In genomic region chr1:15847100-15847892, GRCh38 we compare ENCODE assay signal across 8 cellular contexts. TPM values are rescaled to one million over a fixed set of nuclear protein-coding genes. Genes with fewer than 3 reads are reported as not detected.
DNase-seq lines count a peak whose midpoint lies in the region; ATAC-seq, FAIRE-seq and TF ChIP-seq lines count a peak whose summit lies in the region.

TSS of gene SPEN (plus strand) at chr1:15847707. CDS start at chr1:15848068, 361 bp downstream.

- no peaks in the 10 kb centered on the region for H3K9me3 ChIP-seq in kidney (ENCODE audit: control insufficient read depth in 1 of 2, low read length in 2 of 2)

- peak; percentile 72 for TF ChIP-seq POLR2A in GM19193 (IDR thresholded peaks at IDR 0.05; ENCODE audit: extremely low read depth, insufficient read depth, insufficient read length)

- intact Hi-C loops in kidney (cut with DNase I): no loop called here

- H3K36me3 ChIP-seq in kidney (ENCODE audit: control insufficient read depth in 1 of 2, insufficient read depth in 2 of 2, low read length in 2 of 2): no peaks in the 10 kb centered on the region

- H3K4me3 ChIP-seq in AG10803 (ENCODE audit: low read length): peak within 1 kb of the TSS; percentile 92
- H3K4me3 ChIP-seq in kidney (ENCODE audit: low read length in 2 of 2): peak within 1 kb of the TSS; percentile 96

- ATAC-seq in HG03432 (IDR thresholded peaks at IDR 0.05; ENCODE audit: unreplicated experiment): peak; percentile 66

- FAIRE-seq in kidney (lab: Jason Lieb, UNC): no peak

- H3K27ac ChIP-seq in kidney (ENCODE audit: low read depth in 2 of 2, low read length in 2 of 2): peak within 1 kb of the TSS; percentile 90 to 97

- TF ChIP-seq CTCF in AG10803 (conservative IDR thresholded peaks at IDR 0.05; ENCODE audit: low read length) (0 out of 2 replicates have a peak, but pooled peaks have one; percentile 1), kidney (IDR thresholded peaks at IDR 0.05; ENCODE audit: borderline replicate concordance, extremely low read depth, insufficient read depth) (no peak)

- peak within 1 kb of the TSS; percentile 96 to 99 for H3K9ac ChIP-seq in kidney (ENCODE audit: low read length in 2 of 2)

- peak; percentile 97 for DNase-seq in AG10803 (ENCODE audit: low read depth)
- DNase-seq in NCI-H510A (lab: John Stamatoyannopoulos, UW): peak; percentile 99
- DNase-seq in activated CD4-positive, alpha-beta T cell treated with anti-CD3 and anti-CD28 coated beads for 1 hour: peak; percentile 98
- DNase-seq in cerebellar nuclear complex (lab: John Stamatoyannopoulos, UW): peak; percentile 54 to 62
- DNase-seq in kidney: peak; percentile 100
- DNase-seq in stimulated activated CD4-positive, alpha-beta T cell treated with anti-CD3 and anti-CD28 coated beads, Interleukin-15, amount 100 ng/mL, for 1 hour (ENCODE audit: low read depth in 1 of 2, low spot score in 1 of 2): peak; percentile 97

- H3K4me1 ChIP-seq in kidney (ENCODE audit: control insufficient read depth in 1 of 2, insufficient read depth in 1 of 2, low read depth in 1 of 2, low read length in 2 of 2): peaks cover 6 to 16% of the 10 kb centered on the region in 2 donors

RNA-seq across cellular contexts. Expression of gene SPEN, which starts in this region (rescaled TPM):
- 70.7 TPM for total RNA-seq in kidney
- 9.4 TPM for polyA plus RNA-seq in kidney (ENCODE audit: insufficient read depth, low read depth, low replicate concordance)

Comparison
In these comparisons a context has a peak if more than half of its experiments do, and no peak if none do; other contexts are left out.
1. Peak in every context shown above with its lines: DNase-seq, ATAC-seq, H3K4me3 ChIP-seq and H3K27ac ChIP-seq.